8 cellular contexts compared by ENCODE assay signal in the genomic region with DNA sequence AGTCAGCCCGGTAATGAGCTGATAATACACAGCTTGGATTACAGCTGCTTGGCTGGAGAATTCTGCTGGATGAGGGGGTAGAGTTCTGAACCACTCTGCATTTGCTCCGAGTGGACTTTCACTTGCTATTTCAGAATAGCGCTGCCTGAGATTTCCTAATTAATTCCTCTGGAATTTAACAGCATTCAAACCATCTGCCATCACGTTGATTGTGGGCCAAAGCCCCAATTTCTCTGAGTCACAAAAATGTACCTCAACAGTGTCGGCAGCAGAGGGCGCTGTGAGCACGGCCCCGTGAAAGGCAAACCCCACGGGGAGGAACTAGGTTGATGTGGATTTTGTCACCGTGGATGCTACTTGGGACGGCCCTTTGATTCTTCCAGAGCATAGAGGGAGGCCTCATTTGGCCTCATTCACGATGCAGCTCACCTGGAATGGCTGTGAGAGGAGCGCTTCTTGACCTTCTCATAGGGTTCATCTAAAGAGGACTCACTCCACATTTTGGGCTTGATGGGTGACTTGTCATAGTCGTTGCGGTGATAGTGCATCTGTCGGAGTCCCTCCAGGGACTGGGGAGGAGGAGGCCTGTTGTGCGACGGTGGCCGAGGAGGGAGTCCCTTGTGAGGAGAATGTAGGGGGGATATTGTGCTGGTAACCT.
A peak's percentile ranks its signal among the peaks of the same experiment; 100 is the strongest.
DNase-seq lines count a peak whose midpoint lies in the region; ATAC-seq and TF ChIP-seq lines count a peak whose summit lies in the region.

No MANE protein-coding gene starts in this region.

- TF ChIP-seq EP300 in upper lobe of left lung (IDR thresholded peaks at IDR 0.05): no peak

- H3K4me1 ChIP-seq in adipocyte (ENCODE audit: control insufficient read depth, insufficient read depth, low read length) (peaks cover 20% of the 10 kb centered on the region), psoas muscle (peaks cover 8% of the 10 kb centered on the region), upper lobe of left lung (peaks cover 17 to 22% (median 19%) of the 10 kb centered on the region in 4 donors)

- ATAC-seq in psoas muscle (peak; percentile 47 to 85 (median 64)), upper lobe of left lung (ENCODE audit: low FRiP score in 2 of 2) (peak; percentile 68 to 83)

- H3K27me3 ChIP-seq in adipocyte (replicated peaks; ENCODE audit: control insufficient read depth, insufficient read depth, low read length): no peaks in the 10 kb centered on the region
- H3K27me3 ChIP-seq in psoas muscle (ENCODE audit: insufficient read depth in 3 of 3, low read length in 2 of 3): no peaks in the 10 kb centered on the region
- H3K27me3 ChIP-seq in upper lobe of left lung: no peaks in the 10 kb centered on the region

- DNase-seq in DMS53 treated with DMSO at 0.1 percent for 48 hours (lab: John Stamatoyannopoulos, UW; ENCODE audit: unreplicated experiment) (peak; percentile 32), HPDE6-E6E7 (ENCODE audit: extremely low spot score) (peak; percentile 9), SW480 (ENCODE audit: low spot score) (peak; percentile 11), adipocyte (ENCODE audit: low read depth) (peak; percentile 80), cardiac septum (ENCODE audit: low spot score) (peak; percentile 87), psoas muscle (peak; percentile 72 to 83), upper lobe of left lung (peak; percentile 37 to 85), NCI-H345 treated with DMSO at 0.1 percent for 48 hours (lab: John Stamatoyannopoulos, UW; ENCODE audit: unreplicated experiment) (no peak)

- WGBS in psoas muscle, 3 donors: 14 to 25% (median 18%) methylated on average over 19 of the region's 19 CpGs
- WGBS in upper lobe of left lung, 2 donors: 26 to 29% methylated on average over 13 to 18 of the region's 19 CpGs

- TF ChIP-seq POLR2A in upper lobe of left lung (IDR thresholded peaks at IDR 0.05): no peak

- intact Hi-C loops in cardiac septum (cut with DNase I): no loop called here
- intact Hi-C loops in psoas muscle (cut with DNase I): loop anchor here (1.0 to 5.0 kb wide), 3 partner anchors 48 to 118 kb away; no protein-coding TSS in a partner anchor

- peak; percentile 94 for TF ChIP-seq CTCF in psoas muscle (IDR thresholded peaks at IDR 0.05)
- peak; percentile 77 to 90 (median 87) for TF ChIP-seq CTCF in upper lobe of left lung (IDR thresholded peaks at IDR 0.05)

- H3K27ac ChIP-seq in psoas muscle (no peak overlapping the region), upper lobe of left lung (peak overlapping the region; percentile 48 to 77 (median 60))

- peak overlapping the region; percentile 23 for H3K4me3 ChIP-seq in adipocyte (ENCODE audit: low read length)
- no peak overlapping the region for H3K4me3 ChIP-seq in psoas muscle
- no peak overlapping the region for H3K4me3 ChIP-seq in upper lobe of left lung

- H3K36me3 ChIP-seq in adipocyte (ENCODE audit: control insufficient read depth, insufficient read depth, low read length, severe bottlenecking): peaks cover 82% of the 10 kb centered on the region
- H3K36me3 ChIP-seq in psoas muscle (ENCODE audit: insufficient read depth in 1 of 2, low read depth in 1 of 2): peaks cover 0 to 26% of the 10 kb centered on the region in 2 donors
- H3K36me3 ChIP-seq in upper lobe of left lung: peaks cover 2 to 45% (median 25%) of the 10 kb centered on the region in 4 donors

- no peaks in the 10 kb centered on the region for H3K9me3 ChIP-seq in adipocyte (ENCODE audit: control insufficient read depth, low read length)
- H3K9me3 ChIP-seq in psoas muscle: no peaks in the 10 kb centered on the region
- H3K9me3 ChIP-seq in upper lobe of left lung: no peaks in the 10 kb centered on the region

- peak overlapping the region; percentile 57 for H3K9ac ChIP-seq in adipocyte (ENCODE audit: low read length)
